26 cellular contexts compared by ENCODE assay signal in the genomic region with DNA sequence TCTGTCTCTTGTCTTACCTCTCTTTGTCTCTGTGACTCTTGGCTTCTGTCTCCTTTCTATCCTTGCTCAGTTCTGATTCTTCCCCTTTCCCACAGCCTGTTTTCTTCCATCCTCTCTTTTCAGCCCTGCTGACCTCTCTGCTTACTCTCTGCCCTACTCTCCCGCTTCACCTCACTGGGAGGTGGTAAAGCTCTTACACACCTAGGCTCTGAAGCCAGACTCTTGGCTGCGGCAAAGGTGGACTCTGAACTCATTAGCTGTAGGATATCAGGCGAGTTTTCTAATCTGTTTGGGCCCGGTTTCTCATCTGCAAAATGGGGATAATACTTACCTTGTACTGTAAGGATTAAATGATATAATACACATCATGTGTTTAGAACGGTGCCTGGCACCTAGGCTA. TPM values are rescaled to one million over a fixed set of nuclear protein-coding genes. Genes with fewer than 3 reads are reported as not detected.
DNase-seq lines count a peak whose midpoint lies in the region; ATAC-seq and TF ChIP-seq lines count a peak whose summit lies in the region.
"Had no signal": no experiment of that assay in that cellular context is flagged by ENCODE, and none has a peak within 500 bp of the region (broad histone marks: within the 10 kb centered on the region; RNA-seq: fewer than 3 reads in every experiment).

No MANE protein-coding gene starts in this region.

- intact Hi-C loops in PC-9 (cut with micrococcal nuclease; ENCODE audit: unreplicated experiment): no loop called here
- intact Hi-C loops in ovary (cut with DNase I): no loop called here

- no peaks in the 10 kb centered on the region for H3K9me3 Mint-ChIP-seq in endodermal cell
- H3K9me3 Mint-ChIP-seq: activated naive CD8-positive, alpha-beta T cell treated with anti-CD3 and anti-CD28 coated beads for 36 hours; activated T-helper 17 cell treated with anti-CD3 and anti-CD28 coated beads, Interleukin-2, amount 50 U/mL, for 72 hours; brain; CD8-positive, alpha-beta memory T cell; dendritic cell treated with granulocyte-macrophage colony-stimulating factor and Interleukin-4, amounts not matched to agents 40 ng/mL and 50 ng/mL, for 4 days; nephron had no signal

- no peaks in the 10 kb centered on the region for H3K27me3 Mint-ChIP-seq in endodermal cell (ENCODE audit: insufficient read depth)

- peaks cover 67% of the 10 kb centered on the region for H4K20me1 ChIP-seq in PC-9 (ENCODE audit: insufficient read depth)

- H3K36me3 ChIP-seq in PC-9 (ENCODE audit: low read depth) (peaks cover 64% of the 10 kb centered on the region), endodermal cell (ENCODE audit: control insufficient read depth, insufficient read depth, low read length) (peaks cover 67% of the 10 kb centered on the region), mucosa of stomach (ENCODE audit: control insufficient read depth, insufficient read depth, low read length) (peaks cover 35% of the 10 kb centered on the region), tibial nerve (peaks cover 0 to 51% (median 0%) of the 10 kb centered on the region in 3 donors), ovary (no peaks in the 10 kb centered on the region)
- H3K36me3 ChIP-seq: SJSA1 had no signal

- H3K4me1 Mint-ChIP-seq in endodermal cell: peaks cover 27% of the 10 kb centered on the region
- H3K4me1 Mint-ChIP-seq: activated naive CD8-positive, alpha-beta T cell treated with anti-CD3 and anti-CD28 coated beads for 36 hours; activated T-helper 17 cell treated with anti-CD3 and anti-CD28 coated beads, Interleukin-2, amount 50 U/mL, for 72 hours; CD8-positive, alpha-beta memory T cell; IgD-negative memory B cell; nephron had no signal

- H3K9ac ChIP-seq in endodermal cell (ENCODE audit: extremely low read depth, low read length, poor library complexity, severe bottlenecking) (no peak overlapping the region), mucosa of stomach (ENCODE audit: low read length) (peak overlapping the region; percentile 56)

- TF ChIP-seq EP300 in tibial nerve (IDR thresholded peaks at IDR 0.05) (no peak), ovary (IDR thresholded peaks at IDR 0.05) (no peak)

- H3K9me3 ChIP-seq in PC-9 (ENCODE audit: insufficient read depth, low read depth) (no peaks in the 10 kb centered on the region), endodermal cell (ENCODE audit: control insufficient read depth, low read length) (no peaks in the 10 kb centered on the region), mucosa of stomach (ENCODE audit: control insufficient read depth, low read length) (no peaks in the 10 kb centered on the region), tibial nerve (no peaks in the 10 kb centered on the region), ovary (no peaks in the 10 kb centered on the region)
- H3K9me3 ChIP-seq: SJSA1 had no signal

- TF ChIP-seq CTCF in PC-9 (conservative IDR thresholded peaks at IDR 0.05) (no peak), endodermal cell (conservative IDR thresholded peaks at IDR 0.05) (no peak), tibial nerve (IDR thresholded peaks at IDR 0.05) (no peak), ovary (IDR thresholded peaks at IDR 0.05) (no peak)

- WGBS in endodermal cell (ENCODE audit: insufficient coverage in 1 of 2, insufficient read length in 1 of 2), 2 experiments: 88 to 89% methylated on average over 2 to 5 of the region's 5 CpGs
- WGBS in tibial nerve, 2 donors: 91 to 93% methylated on average over 5 of the region's 5 CpGs
- WGBS in ovary, 3 donors: 74 to 85% (median 79%) methylated on average over 5 of the region's 5 CpGs

- peaks cover 96% of the 10 kb centered on the region for H3K79me2 ChIP-seq in PC-9 (ENCODE audit: low read depth)

- no peak for ATAC-seq in GM18867 (IDR thresholded peaks at IDR 0.05; ENCODE audit: unreplicated experiment)
- ATAC-seq: activated T-helper 17 cell treated with anti-CD3 and anti-CD28 coated beads, Interleukin-2, amount 50 U/mL, for 72 hours; T-helper 17 cell had no signal

- no peak overlapping the region for H3K4me3 Mint-ChIP-seq in endodermal cell
- H3K4me3 Mint-ChIP-seq: activated naive CD8-positive, alpha-beta T cell treated with anti-CD3 and anti-CD28 coated beads for 36 hours; activated T-helper 17 cell treated with anti-CD3 and anti-CD28 coated beads, Interleukin-2, amount 50 U/mL, for 72 hours; brain; CD8-positive, alpha-beta memory T cell; dendritic cell treated with granulocyte-macrophage colony-stimulating factor and Interleukin-4, amounts not matched to agents 40 ng/mL and 50 ng/mL, for 4 days; IgD-negative memory B cell; nephron; T-helper 17 cell had no signal

- no peaks in the 10 kb centered on the region for H3K9me2 ChIP-seq in PC-9 (ENCODE audit: insufficient read depth)

- DNase-seq in PC-9 (no peak), endodermal cell (no peak), tibial nerve (ENCODE audit: low spot score in 2 of 2) (no peak), ovary (no peak), NCI-H345 treated with DMSO at 0.1 percent for 48 hours (lab: John Stamatoyannopoulos, UW; ENCODE audit: unreplicated experiment) (no peak)
- DNase-seq: activated CD4-positive, alpha-beta T cell treated with anti-CD3 and anti-CD28 coated beads, Interleukin-2, amount 50 U/mL, for 1 hour; activated naive CD8-positive, alpha-beta T cell treated with anti-CD3 and anti-CD28 coated beads for 36 hours; CD8-positive, alpha-beta memory T cell; DMS79 treated with DMSO at 0.1 percent for 48 hours; erythroblast; foreskin melanocyte; GOT3; hippocampal formation; NCI-H1694; NCI-H345; stimulated activated CD4-positive, alpha-beta T cell treated with anti-CD3 and anti-CD28 coated beads, Interleukin-4, amount 100 ng/mL, for 24 hours; T-helper 17 cell had no signal

- H2AFZ ChIP-seq in PC-9: no peak overlapping the region

- CTCF ChIA-PET in PC-9 (lab: Charles Lee): interaction anchor here (0.7 kb wide), 1 partner anchor 19 kb away, joined by 6 read pairs; no protein-coding TSS in a partner anchor

- no peaks in the 10 kb centered on the region for H3K27me3 ChIP-seq in PC-9 (ENCODE audit: insufficient read depth, low read depth)
- no peaks in the 10 kb centered on the region for H3K27me3 ChIP-seq in endodermal cell (ENCODE audit: control insufficient read depth, insufficient read depth, low read length, poor library complexity, severe bottlenecking)
- no peaks in the 10 kb centered on the region for H3K27me3 ChIP-seq in mucosa of stomach (ENCODE audit: control insufficient read depth, insufficient read depth, low read length)
- H3K27me3 ChIP-seq in tibial nerve: no peaks in the 10 kb centered on the region
- H3K27me3 ChIP-seq in ovary: no peaks in the 10 kb centered on the region

- no TSS peak for BruUV-seq in PC-9 (replicated peaks; lab: Mats Ljungman, UMichigan)

- H3K4me2 ChIP-seq in PC-9: 0 out of 2 replicates have a peak overlapping the region, but pooled peaks have one; percentile 9

- POLR2A ChIA-PET in PC-9 (lab: Charles Lee; ENCODE audit: unreplicated experiment): no interaction called here

- TF ChIP-seq POLR2A in tibial nerve (IDR thresholded peaks at IDR 0.05) (no peak), ovary (IDR thresholded peaks at IDR 0.05) (no peak)

- peak overlapping the region; percentile 2 for H3K27ac Mint-ChIP-seq in endodermal cell
- H3K27ac Mint-ChIP-seq: activated naive CD8-positive, alpha-beta T cell treated with anti-CD3 and anti-CD28 coated beads for 36 hours; activated T-helper 17 cell treated with anti-CD3 and anti-CD28 coated beads, Interleukin-2, amount 50 U/mL, for 72 hours; CD8-positive, alpha-beta memory T cell; dendritic cell treated with granulocyte-macrophage colony-stimulating factor and Interleukin-4, amounts not matched to agents 40 ng/mL and 50 ng/mL, for 4 days; IgD-negative memory B cell; T-helper 17 cell had no signal

- no peak overlapping the region for H3K4me3 ChIP-seq in PC-9
- no peak overlapping the region for H3K4me3 ChIP-seq in endodermal cell (ENCODE audit: low read length)
- H3K4me3 ChIP-seq in mucosa of stomach (ENCODE audit: low read length): no peak overlapping the region
- H3K4me3 ChIP-seq in tibial nerve: no peak overlapping the region
- H3K4me3 ChIP-seq in ovary: no peak overlapping the region
- H3K4me3 ChIP-seq: SJSA1 had no signal

- peaks cover 66% of the 10 kb centered on the region for H3F3A ChIP-seq in PC-9 (ENCODE audit: insufficient read depth, low read depth)

- H3K4me1 ChIP-seq in PC-9 (replicated peaks; ENCODE audit: insufficient read depth) (peaks cover 78% of the 10 kb centered on the region), endodermal cell (ENCODE audit: control insufficient read depth, insufficient read depth, low read length) (peaks cover 16% of the 10 kb centered on the region), mucosa of stomach (ENCODE audit: control insufficient read depth, insufficient read depth, low read length) (peaks cover 94% of the 10 kb centered on the region), tibial nerve (peaks cover 0 to 36% (median 15%) of the 10 kb centered on the region in 4 donors), ovary (ENCODE audit: insufficient read depth) (no peaks in the 10 kb centered on the region)
- H3K4me1 ChIP-seq: SJSA1 had no signal

- peaks cover 65% of the 10 kb centered on the region for H3K36me3 Mint-ChIP-seq in endodermal cell (ENCODE audit: low read depth)
- H3K36me3 Mint-ChIP-seq: activated naive CD8-positive, alpha-beta T cell treated with anti-CD3 and anti-CD28 coated beads for 36 hours; CD8-positive, alpha-beta memory T cell; IgD-negative memory B cell had no signal

- peak overlapping the region; percentile 78 for H3K27ac ChIP-seq in PC-9
- no peak overlapping the region for H3K27ac ChIP-seq in endodermal cell (ENCODE audit: low read depth, low read length)
- peak overlapping the region in 3 of 4 donors; percentile 9 to 84 (median 75) for H3K27ac ChIP-seq in tibial nerve
- H3K27ac ChIP-seq in ovary: no peak overlapping the region
- H3K27ac ChIP-seq: HL-60, SJSA1 had no signal

RNA-seq across cellular contexts. Expression of a gene that starts 11.1 kb away (rescaled TPM):
- 88.5 and 101 TPM in 2 replicates for total RNA-seq in PC-9 (2021)
- total RNA-seq in endodermal cell: 10 to 100 TPM; 45.4 to 69.7 TPM
- 17.2 TPM for polyA plus RNA-seq in endodermal cell (2013, experiment 1 of 2)
- 13.5 TPM for polyA plus RNA-seq in endodermal cell (2013, experiment 2 of 2)
- total RNA-seq in tibial nerve: 10 to 100 TPM; 19.9 to 55.5 (median 44.9) TPM
- total RNA-seq in ovary: 10 to 100 TPM in 2 of 7 donors, 1 to 10 TPM in 5; 3.2 to 13.8 (median 8.8) TPM
- 1 to 10 TPM; 4.1 to 7.0 TPM for polyA plus RNA-seq in ovary
- total RNA-seq: activated naive CD8-positive, alpha-beta T cell treated with anti-CD3 and anti-CD28 coated beads for 36 hours; CD8-positive, alpha-beta memory T cell had no signal

RNA-seq across cellular contexts. Expression of a gene that starts 56.5 kb away (rescaled TPM):
- total RNA-seq in PC-9 (2021) (68.5 and 80.8 TPM in 2 replicates), endodermal cell (10 to 100 TPM; 66.5 to 71.4 TPM), tibial nerve (10 to 100 TPM; 59.6 to 80.4 (median 75.7) TPM), ovary (10 to 100 TPM; 42.1 to 69.8 (median 52.9) TPM)
- 74.8 TPM for polyA plus RNA-seq in endodermal cell (2013, experiment 1 of 2)
- polyA plus RNA-seq in endodermal cell (2013, experiment 2 of 2): 65.1 TPM
- 10 to 100 TPM; 39.0 to 43.4 TPM for polyA plus RNA-seq in ovary

Comparison
In these comparisons a context has a peak if more than half of its experiments do, and no peak if none do; other contexts are left out.
1. H3K27ac ChIP-seq: peak in PC-9 (single experiment) and tibial nerve (3 of 4); none in endodermal cell (single experiment) and ovary (0 of 2).